Comparison of ENCODE assay signal across 1 cellular context in the genomic region with DNA sequence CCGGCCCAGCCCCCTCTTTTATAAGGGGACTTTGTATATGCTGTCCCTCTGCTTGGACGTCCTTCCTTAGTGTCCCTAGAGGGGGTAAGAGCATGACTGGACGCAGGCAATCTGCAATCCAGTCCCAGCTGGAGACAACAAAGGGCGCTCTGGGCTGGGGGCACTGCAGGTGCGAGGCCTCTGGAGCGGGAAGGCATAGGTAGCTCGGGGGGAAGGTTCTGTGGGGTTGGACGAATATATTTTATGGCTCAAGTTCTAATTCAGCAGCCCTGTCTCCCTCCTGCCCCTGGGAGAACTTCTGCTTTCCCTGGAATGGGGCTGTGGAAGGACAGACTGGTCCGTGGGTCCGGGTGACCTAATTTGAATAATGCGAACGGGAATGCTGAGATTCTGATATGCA.
TF ChIP-seq lines count a peak whose summit lies in the region.

No MANE protein-coding gene starts in this region.

TF ChIP-seq in WTC11, 78 proteins besides CTCF, POLR2A, EP300 and RAD21 (continued from another document):
- TF ChIP-seq, protein P1, sequence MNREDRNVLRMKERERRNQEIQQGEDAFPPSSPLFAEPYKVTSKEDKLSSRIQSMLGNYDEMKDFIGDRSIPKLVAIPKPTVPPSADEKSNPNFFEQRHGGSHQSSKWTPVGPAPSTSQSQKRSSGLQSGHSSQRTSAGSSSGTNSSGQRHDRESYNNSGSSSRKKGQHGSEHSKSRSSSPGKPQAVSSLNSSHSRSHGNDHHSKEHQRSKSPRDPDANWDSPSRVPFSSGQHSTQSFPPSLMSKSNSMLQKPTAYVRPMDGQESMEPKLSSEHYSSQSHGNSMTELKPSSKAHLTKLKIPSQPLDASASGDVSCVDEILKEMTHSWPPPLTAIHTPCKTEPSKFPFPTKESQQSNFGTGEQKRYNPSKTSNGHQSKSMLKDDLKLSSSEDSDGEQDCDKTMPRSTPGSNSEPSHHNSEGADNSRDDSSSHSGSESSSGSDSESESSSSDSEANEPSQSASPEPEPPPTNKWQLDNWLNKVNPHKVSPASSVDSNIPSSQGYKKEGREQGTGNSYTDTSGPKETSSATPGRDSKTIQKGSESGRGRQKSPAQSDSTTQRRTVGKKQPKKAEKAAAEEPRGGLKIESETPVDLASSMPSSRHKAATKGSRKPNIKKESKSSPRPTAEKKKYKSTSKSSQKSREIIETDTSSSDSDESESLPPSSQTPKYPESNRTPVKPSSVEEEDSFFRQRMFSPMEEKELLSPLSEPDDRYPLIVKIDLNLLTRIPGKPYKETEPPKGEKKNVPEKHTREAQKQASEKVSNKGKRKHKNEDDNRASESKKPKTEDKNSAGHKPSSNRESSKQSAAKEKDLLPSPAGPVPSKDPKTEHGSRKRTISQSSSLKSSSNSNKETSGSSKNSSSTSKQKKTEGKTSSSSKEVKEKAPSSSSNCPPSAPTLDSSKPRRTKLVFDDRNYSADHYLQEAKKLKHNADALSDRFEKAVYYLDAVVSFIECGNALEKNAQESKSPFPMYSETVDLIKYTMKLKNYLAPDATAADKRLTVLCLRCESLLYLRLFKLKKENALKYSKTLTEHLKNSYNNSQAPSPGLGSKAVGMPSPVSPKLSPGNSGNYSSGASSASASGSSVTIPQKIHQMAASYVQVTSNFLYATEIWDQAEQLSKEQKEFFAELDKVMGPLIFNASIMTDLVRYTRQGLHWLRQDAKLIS (CRISPR knock-in tag; IDR thresholded peaks at IDR 0.05; ENCODE audit: borderline replicate concordance): no peak
- TF ChIP-seq JUN (CRISPR knock-in tag; IDR thresholded peaks at IDR 0.05) (no peak), ZNF121 (CRISPR knock-in tag; IDR thresholded peaks at IDR 0.05) (no peak)
